Comparison of ENCODE assay signal across 29 cellular contexts in genomic region chr7:37430126-37430525, GRCh38.
"Had no signal": no experiment of that assay in that cellular context is flagged by ENCODE, and none has a peak within 500 bp of the region (broad histone marks: within the 10 kb centered on the region; RNA-seq: fewer than 3 reads in every experiment).

No MANE protein-coding gene starts in this region.

- H3K27ac Mint-ChIP-seq: activated CD4-positive, alpha-beta memory T cell treated with anti-CD3 and anti-CD28 coated beads, Interleukin-2, amount 10 ng/mL, durations not matched to agents 7 days and 5 days; activated CD4-positive, alpha-beta T cell treated with anti-CD3 and anti-CD28 coated beads for 36 hours; activated CD4-positive, alpha-beta T cell treated with anti-CD3 and anti-CD28 coated beads, Interleukin-2, amount 10 ng/mL, durations not matched to agents 24 days and 14 days; activated naive CD4-positive, alpha-beta T cell treated with anti-CD3 and anti-CD28 coated beads, Interleukin-2, amount 10 ng/mL, durations not matched to agents 7 days and 5 days; activated naive CD8-positive, alpha-beta T cell treated with anti-CD3 and anti-CD28 coated beads, Interleukin-2, amount 10 ng/mL, durations not matched to agents 7 days and 5 days; activated T-cell treated with anti-CD3 and anti-CD28 coated beads, Interleukin-2, amount 50 U/mL, for 72 hours; brain; endodermal cell had no signal

- H3K4me1 ChIP-seq: ascending aorta, breast epithelium, colonic mucosa had no signal

- H3K27me3 ChIP-seq: ascending aorta, breast epithelium, cardiac muscle cell, colonic mucosa had no signal

- ATAC-seq: activated CD4-positive, alpha-beta T cell treated with anti-CD3 and anti-CD28 coated beads for 36 hours; activated naive CD4-positive, alpha-beta T cell treated with anti-CD3 and anti-CD28 coated beads, Interleukin-2, amount 50 U/mL, for 72 hours; activated T-cell treated with anti-CD3 and anti-CD28 coated beads, Interleukin-2, amount 50 U/mL, for 72 hours had no signal

- H3K4me3 ChIP-seq: ascending aorta, breast epithelium, cardiac muscle cell, colonic mucosa, dorsolateral prefrontal cortex, esophagus muscularis mucosa had no signal

- DNase-seq: activated CD4-positive, alpha-beta memory T cell treated with anti-CD3 and anti-CD28 coated beads, Interleukin-2, amount 10 ng/mL, durations not matched to agents 7 days and 5 days; activated CD4-positive, alpha-beta T cell treated with anti-CD3 and anti-CD28 coated beads for 36 hours; activated CD4-positive, alpha-beta T cell treated with anti-CD3 and anti-CD28 coated beads, Interleukin-2, amount 10 ng/mL, durations not matched to agents 24 days and 14 days; activated CD4-positive, alpha-beta T cell treated with anti-CD3 and anti-CD28 coated beads, Interleukin-2, amount 50 U/mL, for 4 hours; activated CD4-positive, CD25-positive, alpha-beta regulatory T cell; activated CD4-positive, CD25-positive, alpha-beta regulatory T cell treated with anti-CD3 and anti-CD28 coated beads, Interleukin-2, amount 50 U/mL, for 72 hours; activated CD8-positive, alpha-beta memory T cell treated with anti-CD3 and anti-CD28 coated beads, Interleukin-2, amount 50 U/mL, for 48 hours; activated gamma-delta T cell; activated naive CD4-positive, alpha-beta T cell; activated naive CD4-positive, alpha-beta T cell treated with anti-CD3 and anti-CD28 coated beads, Interleukin-2, amount 10 ng/mL, durations not matched to agents 7 days and 5 days; activated naive CD8-positive, alpha-beta T cell treated with anti-CD3 and anti-CD28 coated beads, Interleukin-2, amount 10 ng/mL, durations not matched to agents 7 days and 5 days; activated T-cell treated with anti-CD3 and anti-CD28 coated beads for 4 hours; activated T-cell treated with anti-CD3 and anti-CD28 coated beads, Interleukin-2, amount 50 U/mL, for 24 hours; activated T-cell treated with anti-CD3 and anti-CD28 coated beads, Interleukin-2, amount 50 U/mL, for 72 hours; central memory CD4-positive, alpha-beta T cell; cerebellar nuclear complex; colonic mucosa; dorsolateral prefrontal cortex; effector memory CD4-positive, alpha-beta T cell; endodermal cell; foreskin melanocyte; head of caudate nucleus; T-helper 2 cell had no signal

- H3K27me3 Mint-ChIP-seq: activated CD4-positive, alpha-beta memory T cell treated with anti-CD3 and anti-CD28 coated beads, Interleukin-2, amount 10 ng/mL, durations not matched to agents 7 days and 5 days; activated CD4-positive, alpha-beta T cell treated with anti-CD3 and anti-CD28 coated beads for 36 hours; activated CD4-positive, alpha-beta T cell treated with anti-CD3 and anti-CD28 coated beads, Interleukin-2, amount 10 ng/mL, durations not matched to agents 24 days and 14 days; activated naive CD4-positive, alpha-beta T cell treated with anti-CD3 and anti-CD28 coated beads, Interleukin-2, amount 10 ng/mL, durations not matched to agents 7 days and 5 days; activated T-cell treated with anti-CD3 and anti-CD28 coated beads, Interleukin-2, amount 50 U/mL, for 24 hours had no signal

- H3K9me3 ChIP-seq: ascending aorta, breast epithelium, colonic mucosa, esophagus muscularis mucosa had no signal

- H3K4me3 Mint-ChIP-seq: activated CD4-positive, alpha-beta memory T cell treated with anti-CD3 and anti-CD28 coated beads, Interleukin-2, amount 10 ng/mL, durations not matched to agents 7 days and 5 days; activated CD4-positive, alpha-beta T cell treated with anti-CD3 and anti-CD28 coated beads for 36 hours; activated CD4-positive, alpha-beta T cell treated with anti-CD3 and anti-CD28 coated beads, Interleukin-2, amount 10 ng/mL, durations not matched to agents 24 days and 14 days; activated naive CD4-positive, alpha-beta T cell treated with anti-CD3 and anti-CD28 coated beads, Interleukin-2, amount 10 ng/mL, durations not matched to agents 7 days and 5 days; activated naive CD8-positive, alpha-beta T cell treated with anti-CD3 and anti-CD28 coated beads, Interleukin-2, amount 10 ng/mL, durations not matched to agents 7 days and 5 days; activated T-cell treated with anti-CD3 and anti-CD28 coated beads, Interleukin-2, amount 50 U/mL, for 24 hours; activated T-cell treated with anti-CD3 and anti-CD28 coated beads, Interleukin-2, amount 50 U/mL, for 72 hours; brain; endodermal cell had no signal

- H3K27ac ChIP-seq: ascending aorta, breast epithelium, cardiac muscle cell, colonic mucosa, esophagus muscularis mucosa had no signal

- H3K36me3 ChIP-seq: ascending aorta, breast epithelium, cardiac muscle cell, colonic mucosa, esophagus muscularis mucosa had no signal

- H3K9me3 Mint-ChIP-seq: activated CD4-positive, alpha-beta memory T cell treated with anti-CD3 and anti-CD28 coated beads, Interleukin-2, amount 10 ng/mL, durations not matched to agents 7 days and 5 days; activated CD4-positive, alpha-beta T cell treated with anti-CD3 and anti-CD28 coated beads, Interleukin-2, amount 10 ng/mL, durations not matched to agents 24 days and 14 days; activated naive CD4-positive, alpha-beta T cell treated with anti-CD3 and anti-CD28 coated beads, Interleukin-2, amount 10 ng/mL, durations not matched to agents 7 days and 5 days; activated naive CD4-positive, alpha-beta T cell treated with anti-CD3 and anti-CD28 coated beads, Interleukin-2, amount 50 U/mL, for 72 hours; activated naive CD8-positive, alpha-beta T cell treated with anti-CD3 and anti-CD28 coated beads, Interleukin-2, amount 10 ng/mL, durations not matched to agents 7 days and 5 days; activated T-cell treated with anti-CD3 and anti-CD28 coated beads, Interleukin-2, amount 50 U/mL, for 24 hours; activated T-cell treated with anti-CD3 and anti-CD28 coated beads, Interleukin-2, amount 50 U/mL, for 72 hours; brain; endodermal cell had no signal
